ENCODE assay signal across 11 cellular contexts in genomic region chr1:64483711-64484454, GRCh38.
"Had no signal": no experiment of that assay in that cellular context is flagged by ENCODE, and none has a peak within 500 bp of the region (broad histone marks: within the 10 kb centered on the region; RNA-seq: fewer than 3 reads in every experiment).

No MANE protein-coding gene starts in this region.

- H2AFZ ChIP-seq: neural progenitor cell had no signal

- H3K4me3 ChIP-seq: ascending aorta, left ventricle myocardium inferior, neural progenitor cell, upper lobe of right lung had no signal

- H3K27ac ChIP-seq: ascending aorta, left ventricle myocardium inferior, neural progenitor cell, upper lobe of right lung had no signal

- H3K9ac ChIP-seq: neural progenitor cell had no signal

- H3K36me3 ChIP-seq: ascending aorta, left ventricle myocardium inferior, neural progenitor cell, upper lobe of right lung had no signal

- H3K4me1 Mint-ChIP-seq: activated CD4-positive, alpha-beta T cell treated with anti-CD3 and anti-CD28 coated beads, Interleukin-2, amount 10 ng/mL, durations not matched to agents 7 days and 5 days had no signal

- DNase-seq: activated CD4-positive, alpha-beta T cell treated with anti-CD3 and anti-CD28 coated beads, Interleukin-2, amount 10 ng/mL, durations not matched to agents 7 days and 5 days; activated naive CD4-positive, alpha-beta T cell; left ventricle myocardium inferior; stimulated activated CD4-positive, alpha-beta T cell treated with anti-CD3 and anti-CD28 coated beads, Interleukin-1b, Interleukin-23, amount 100 ng/mL, for 48 hours; stimulated activated naive CD8-positive, alpha-beta T cell treated with anti-CD3 and anti-CD28 coated beads, Interleukin-15, amount 100 ng/mL, for 72 hours; upper lobe of right lung had no signal

- H3K27me3 ChIP-seq: ascending aorta, neural progenitor cell, upper lobe of right lung had no signal

- H3K4me2 ChIP-seq: neural progenitor cell had no signal

- ATAC-seq: sciatic nerve; stimulated activated naive CD8-positive, alpha-beta T cell treated with anti-CD3 and anti-CD28 coated beads, Interleukin-15, amount 100 ng/mL, for 72 hours; upper lobe of right lung had no signal

- H3K9me3 ChIP-seq: ascending aorta, left ventricle myocardium inferior, upper lobe of right lung had no signal

- H3K27me3 Mint-ChIP-seq: activated CD4-positive, alpha-beta T cell treated with anti-CD3 and anti-CD28 coated beads, Interleukin-2, amount 10 ng/mL, durations not matched to agents 7 days and 5 days; stimulated activated naive CD8-positive, alpha-beta T cell treated with anti-CD3 and anti-CD28 coated beads, Interleukin-15, amount 100 ng/mL, for 72 hours had no signal

- H3K9me3 Mint-ChIP-seq: activated CD4-positive, alpha-beta T cell treated with anti-CD3 and anti-CD28 coated beads, Interleukin-2, amount 10 ng/mL, durations not matched to agents 7 days and 5 days; activated T-helper 1 cell treated with anti-CD3 and anti-CD28 coated beads, Interleukin-12 subunit alpha, Interleukin-12 subunit beta, Interleukin-2, Interleukin-4 antibody, amounts not matched to agents 30 ng/mL and 10 ng/mL and 1 ng/mL, durations not matched to agents 14 hours and 24 hours and 36 hours; stimulated activated naive CD8-positive, alpha-beta T cell treated with anti-CD3 and anti-CD28 coated beads, Interleukin-15, amount 100 ng/mL, for 72 hours; T-helper 2 cell treated with Interferon-gamma antibody and Interleukin-4, amounts not matched to agents 5 μg/mL and 100 μg/mL, for 36 hours had no signal

- H3K27ac Mint-ChIP-seq: activated CD4-positive, alpha-beta T cell treated with anti-CD3 and anti-CD28 coated beads, Interleukin-2, amount 10 ng/mL, durations not matched to agents 7 days and 5 days; activated T-helper 1 cell treated with anti-CD3 and anti-CD28 coated beads, Interleukin-12 subunit alpha, Interleukin-12 subunit beta, Interleukin-2, Interleukin-4 antibody, amounts not matched to agents 30 ng/mL and 10 ng/mL and 1 ng/mL, durations not matched to agents 14 hours and 24 hours and 36 hours; neural progenitor cell; T-helper 2 cell treated with Interferon-gamma antibody and Interleukin-4, amounts not matched to agents 5 μg/mL and 100 μg/mL, for 36 hours had no signal

- H3K4me3 Mint-ChIP-seq: activated CD4-positive, alpha-beta T cell treated with anti-CD3 and anti-CD28 coated beads, Interleukin-2, amount 10 ng/mL, durations not matched to agents 7 days and 5 days; activated T-helper 1 cell treated with anti-CD3 and anti-CD28 coated beads, Interleukin-12 subunit alpha, Interleukin-12 subunit beta, Interleukin-2, Interleukin-4 antibody, amounts not matched to agents 30 ng/mL and 10 ng/mL and 1 ng/mL, durations not matched to agents 14 hours and 24 hours and 36 hours; neural progenitor cell; stimulated activated naive CD8-positive, alpha-beta T cell treated with anti-CD3 and anti-CD28 coated beads, Interleukin-15, amount 100 ng/mL, for 72 hours; T-helper 2 cell treated with Interferon-gamma antibody and Interleukin-4, amounts not matched to agents 5 μg/mL and 100 μg/mL, for 36 hours had no signal
